In genomic region chr6:96626749-96627353, GRCh38 we compare ENCODE assay signal across 8 cellular contexts.
A peak's percentile ranks its signal among the peaks of the same experiment; 100 is the strongest.
DNase-seq lines count a peak whose midpoint lies in the region; ATAC-seq lines count a peak whose summit lies in the region.

No MANE protein-coding gene starts in this region.

- ATAC-seq in GM21390 (IDR thresholded peaks at IDR 0.05; ENCODE audit: unreplicated experiment) (peak; percentile 90), HG03520 (IDR thresholded peaks at IDR 0.05; ENCODE audit: unreplicated experiment) (peak; percentile 93)

- DNase-seq in GM03348 (ENCODE audit: low spot score) (peak; percentile 43), NCI-H774 (lab: John Stamatoyannopoulos, UW) (peak; percentile 44), cerebellum (ENCODE audit: low spot score) (peak; percentile 15), myocyte (ENCODE audit: low read depth) (peak; percentile 26)
- DNase-seq in stimulated activated CD4-positive, alpha-beta T cell treated with anti-CD3 and anti-CD28 coated beads, Interleukin-2, amount 100 ng/mL, for 48 hours: no peak
- DNase-seq in stimulated activated CD4-positive, alpha-beta T cell treated with anti-CD3 and anti-CD28 coated beads, Interleukin-15, amount 100 ng/mL, for 24 hours: no peak

Comparison
In these comparisons a context has a peak if more than half of its experiments do, and no peak if none do; other contexts are left out.
1. DNase-seq: peak in GM03348 (single experiment), NCI-H774 (single experiment), cerebellum (single experiment) and myocyte (single experiment); none in stimulated activated CD4-positive, alpha-beta T cell treated with anti-CD3 and anti-CD28 coated beads, Interleukin-2, amount 100 ng/mL, for 48 hours (0 of 2) and stimulated activated CD4-positive, alpha-beta T cell treated with anti-CD3 and anti-CD28 coated beads, Interleukin-15, amount 100 ng/mL, for 24 hours (single experiment).